ENCODE assay signal across 8 cellular contexts in the genomic region with DNA sequence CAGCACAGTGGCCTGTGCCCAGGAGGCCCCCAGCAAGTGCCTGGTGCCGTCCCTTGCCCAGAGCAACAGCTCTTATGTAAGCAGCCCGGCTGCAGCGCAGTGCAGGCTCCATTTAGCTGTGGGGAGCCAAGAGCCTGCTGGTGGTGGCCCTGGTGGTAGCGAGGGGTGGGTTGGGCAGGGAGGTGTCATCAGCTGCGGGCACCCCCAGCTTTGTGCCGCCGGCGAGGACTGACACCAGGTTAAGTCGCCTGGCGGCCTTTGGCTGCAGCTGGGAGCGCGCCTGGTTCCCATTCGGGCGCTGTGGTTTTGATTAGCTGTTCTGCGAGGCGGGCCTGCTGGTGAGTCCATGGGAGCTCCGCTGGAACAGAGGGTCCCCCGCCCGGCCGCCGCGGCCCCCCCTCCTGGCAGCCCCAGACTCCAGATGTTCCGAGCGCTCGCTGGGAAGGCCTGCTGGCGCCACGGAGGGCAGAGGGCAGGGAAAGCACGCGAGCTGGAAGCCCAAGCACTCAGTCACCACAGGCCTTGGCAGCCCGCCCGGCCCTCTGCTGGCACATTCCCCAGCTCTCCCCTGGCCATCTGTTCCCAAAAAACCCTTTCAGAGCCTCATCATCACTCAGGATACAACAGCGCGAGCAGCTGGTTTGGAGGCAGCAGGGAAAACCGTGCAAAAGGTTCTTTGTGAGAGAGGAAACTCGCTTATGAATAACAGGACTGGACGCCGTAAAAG. TPM values are rescaled to one million over a fixed set of nuclear protein-coding genes. Genes with fewer than 3 reads are reported as not detected.
DNase-seq lines count a peak whose midpoint lies in the region; ATAC-seq, FAIRE-seq and TF ChIP-seq lines count a peak whose summit lies in the region.

No MANE protein-coding gene starts in this region.

- no peaks in the 10 kb centered on the region for H4K20me1 ChIP-seq in astrocyte (ENCODE audit: insufficient read depth, low read length)

- H3K27ac ChIP-seq in astrocyte (ENCODE audit: low read depth, low read length) (peak overlapping the region; percentile 85), left ventricle myocardium inferior (replicated peaks) (peak overlapping the region; percentile 95)

- H3K4me3 Mint-ChIP-seq in astrocyte (ENCODE audit: unreplicated experiment), result no peak overlapping the region

- peak; percentile 91 for FAIRE-seq in astrocyte (lab: Jason Lieb, UNC)

- H3K9me3 ChIP-seq in astrocyte (ENCODE audit: insufficient read depth, low read depth, low read length) (no peaks in the 10 kb centered on the region), left ventricle myocardium inferior (replicated peaks) (no peaks in the 10 kb centered on the region)

- intact Hi-C loops in left ventricle myocardium inferior (cut with micrococcal nuclease), result no loop called here

- H3K27me3 ChIP-seq in astrocyte (ENCODE audit: insufficient read depth, low read length), result no peaks in the 10 kb centered on the region
- H3K27me3 ChIP-seq in left ventricle myocardium inferior (ENCODE audit: low read depth), result no peaks in the 10 kb centered on the region

- H3K4me1 ChIP-seq in astrocyte (ENCODE audit: insufficient read depth, low read length) (peaks cover 52% of the 10 kb centered on the region), left ventricle myocardium inferior (peaks cover 96% of the 10 kb centered on the region)

- H3K4me3 ChIP-seq in astrocyte (ENCODE audit: insufficient read depth, low read depth, low read length) (peak overlapping the region; percentile 37), left ventricle myocardium inferior (peak overlapping the region; percentile 53)

- peaks cover 1% of the 10 kb centered on the region for H3K9me3 Mint-ChIP-seq in astrocyte (ENCODE audit: unreplicated experiment)

- H3K27ac Mint-ChIP-seq in astrocyte (ENCODE audit: unreplicated experiment), result peak overlapping the region; percentile 5

- DNase-seq in DMS 273 treated with DMSO at 0.1 percent for 48 hours (lab: John Stamatoyannopoulos, UW) (peak; percentile 99), NCI-H2081 (lab: John Stamatoyannopoulos, UW) (peak; percentile 96 to 99), astrocyte (ENCODE audit: low read depth) (peak; percentile 99), left ventricle myocardium inferior (peak; percentile 99), pulmonary artery endothelial cell (ENCODE audit: low read depth, low spot score) (peak; percentile 98)
- DNase-seq in activated effector memory CD4-positive, alpha-beta T cell treated with Interleukin-2 at 50 U/mL for 16 hours, result no peak
- DNase-seq in stimulated activated naive CD8-positive, alpha-beta T cell treated with anti-CD3 and anti-CD28 coated beads, Interleukin-15, Interleukin-2, amounts not matched to agents 100 U/mL and 50 U/mL, for 24 hours, result no peak

- peaks cover 21% of the 10 kb centered on the region for H3K4me1 Mint-ChIP-seq in astrocyte (ENCODE audit: low read depth, unreplicated experiment)

- peaks cover 2% of the 10 kb centered on the region for H3K36me3 Mint-ChIP-seq in astrocyte (ENCODE audit: low read depth, unreplicated experiment)

- TF ChIP-seq CTCF in astrocyte (IDR thresholded peaks at IDR 0.05; ENCODE audit: insufficient read depth, low read depth, low read length) (peak; percentile 35), left ventricle myocardium inferior (IDR thresholded peaks at IDR 0.05; ENCODE audit: borderline replicate concordance) (peak; percentile 33)

- H3K79me2 ChIP-seq in astrocyte (ENCODE audit: insufficient read depth, low read length), result no peaks in the 10 kb centered on the region

- H2AFZ ChIP-seq in astrocyte (ENCODE audit: low read depth, low read length), result no peak overlapping the region

- peak overlapping the region; percentile 83 for H3K4me2 ChIP-seq in astrocyte (ENCODE audit: low read length)

- peaks cover 54% of the 10 kb centered on the region for H3K27me3 Mint-ChIP-seq in astrocyte (ENCODE audit: low read depth, unreplicated experiment)

- ATAC-seq in stimulated activated naive CD8-positive, alpha-beta T cell treated with anti-CD3 and anti-CD28 coated beads, Interleukin-15, Interleukin-2, amounts not matched to agents 100 U/mL and 50 U/mL, for 24 hours, result no peak
- no peak for ATAC-seq in GM19328 (IDR thresholded peaks at IDR 0.05; ENCODE audit: unreplicated experiment)

- H3K9ac ChIP-seq in astrocyte (ENCODE audit: low read length), result peak overlapping the region; percentile 77

- H3K36me3 ChIP-seq in astrocyte (ENCODE audit: insufficient read depth, low read length), result no peaks in the 10 kb centered on the region
- H3K36me3 ChIP-seq in left ventricle myocardium inferior, result peaks cover 4% of the 10 kb centered on the region

RNA-seq across cellular contexts. Expression of gene ATOH8, which starts 18.4 kb away (rescaled TPM):
- total RNA-seq in astrocyte, result 1.2 and 1.9 TPM in 2 replicates
- 23.3 TPM for total RNA-seq in left ventricle myocardium inferior
- 5.7 and 23.8 TPM in 2 replicates for total RNA-seq in pulmonary artery endothelial cell

Comparison
In these comparisons a context has a peak if more than half of its experiments do, and no peak if none do; other contexts are left out.
1. DNase-seq: peak in DMS 273 treated with DMSO at 0.1 percent for 48 hours (single experiment), NCI-H2081 (2 of 2), astrocyte (single experiment), left ventricle myocardium inferior (single experiment) and pulmonary artery endothelial cell (single experiment); none in activated effector memory CD4-positive, alpha-beta T cell treated with Interleukin-2 at 50 U/mL for 16 hours (single experiment) and stimulated activated naive CD8-positive, alpha-beta T cell treated with anti-CD3 and anti-CD28 coated beads, Interleukin-15, Interleukin-2, amounts not matched to agents 100 U/mL and 50 U/mL, for 24 hours (single experiment).